In the genomic region with DNA sequence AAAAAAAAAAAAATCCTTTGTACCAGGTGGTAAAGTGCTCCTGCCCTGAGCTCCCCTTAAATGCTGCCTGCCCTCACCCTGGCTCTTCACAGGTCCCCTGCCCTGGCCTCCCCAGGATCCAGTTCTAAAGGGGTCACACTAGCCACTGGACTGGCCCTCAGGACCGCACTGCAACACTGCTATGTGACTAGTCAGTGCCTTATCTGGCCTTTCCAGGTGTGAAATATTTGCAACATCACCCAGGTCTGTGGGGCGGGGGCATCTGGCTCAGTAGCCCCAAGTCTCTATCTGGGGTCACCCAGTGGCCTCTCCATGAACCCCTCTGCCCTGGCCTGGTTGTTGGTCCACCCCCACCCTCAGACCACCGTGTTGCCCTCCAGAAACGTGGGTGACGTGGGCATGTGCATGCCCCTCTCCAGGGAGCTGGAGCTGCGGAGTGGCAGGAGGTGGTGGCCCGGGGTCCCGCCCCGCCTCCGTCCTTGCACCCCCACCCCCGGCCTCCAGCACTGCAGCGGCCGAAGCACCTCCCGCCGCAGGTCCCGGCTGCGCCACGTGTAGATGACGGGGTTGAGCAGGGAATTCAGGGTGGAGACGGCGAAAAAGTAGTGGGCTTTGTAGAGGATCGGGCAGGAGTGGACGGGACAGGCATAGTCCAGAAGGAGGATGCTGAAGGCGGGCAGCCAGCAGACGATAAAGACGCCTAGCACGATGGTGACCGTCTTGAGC, we compare ENCODE assay signal across 29 cellular contexts.
"Had no signal": no experiment of that assay in that cellular context is flagged by ENCODE, and none has a peak within 500 bp of the region (broad histone marks: within the 10 kb centered on the region; RNA-seq: fewer than 3 reads in every experiment).

No MANE protein-coding gene starts in this region.

- H3K27me3 ChIP-seq: breast epithelium, colonic mucosa, MG63, Peyer's patch, SJSA1 had no signal

- H3K4me3 ChIP-seq: breast epithelium, colonic mucosa, MG63, Peyer's patch, SJSA1 had no signal

- H3K36me3 ChIP-seq: breast epithelium, colonic mucosa had no signal

- FAIRE-seq: TTC549 had no signal

- H3K9me3 ChIP-seq: breast epithelium, colonic mucosa, MG63, Peyer's patch, SJSA1 had no signal

- H3K4me1 ChIP-seq: colonic mucosa had no signal

- H3K27ac ChIP-seq: colonic mucosa, Peyer's patch, RWPE1, SJSA1 had no signal

- DNase-seq: activated B cell treated with CpG ODN at 0.5 μM for 24 hours; activated CD4-positive, alpha-beta memory T cell treated with anti-CD3 and anti-CD28 coated beads, Interleukin-2, amount 10 ng/mL, durations not matched to agents 7 days and 5 days; activated CD4-positive, alpha-beta T cell treated with anti-CD3 and anti-CD28 coated beads for 36 hours; activated CD4-positive, alpha-beta T cell treated with anti-CD3 and anti-CD28 coated beads, Interleukin-2, amount 50 U/mL, for 1 hour; activated gamma-delta T cell; activated naive CD4-positive, alpha-beta T cell treated with anti-CD3 and anti-CD28 coated beads for 36 hours; activated T-cell treated with anti-CD3 and anti-CD28 coated beads for 4 hours; activated T-cell treated with anti-CD3 and anti-CD28 coated beads, Interleukin-2, amount 50 U/mL, for 48 hours; caudate nucleus; colonic mucosa; MG63; NCI-H1105; NCI-H1436; NCI-H1694 treated with DMSO at 0.1 percent for 48 hours; NCI-H2029 treated with DMSO at 0.1 percent for 48 hours; NCI-H345; NCI-H510A; NCI-H526 treated with DMSO at 0.1 percent for 48 hours; NCI-H82; Peyer's patch; SHP77; T-helper 2 cell; T1000 had no signal

- ATAC-seq: activated CD4-positive, alpha-beta T cell treated with anti-CD3 and anti-CD28 coated beads for 36 hours; activated T-helper 17 cell treated with anti-CD3 and anti-CD28 coated beads, Interleukin-2, amount 50 U/mL, for 72 hours; SK-N-SH treated with all-trans-retinoic acid at 6 μM for 48 hours had no signal
